In the genomic region with DNA sequence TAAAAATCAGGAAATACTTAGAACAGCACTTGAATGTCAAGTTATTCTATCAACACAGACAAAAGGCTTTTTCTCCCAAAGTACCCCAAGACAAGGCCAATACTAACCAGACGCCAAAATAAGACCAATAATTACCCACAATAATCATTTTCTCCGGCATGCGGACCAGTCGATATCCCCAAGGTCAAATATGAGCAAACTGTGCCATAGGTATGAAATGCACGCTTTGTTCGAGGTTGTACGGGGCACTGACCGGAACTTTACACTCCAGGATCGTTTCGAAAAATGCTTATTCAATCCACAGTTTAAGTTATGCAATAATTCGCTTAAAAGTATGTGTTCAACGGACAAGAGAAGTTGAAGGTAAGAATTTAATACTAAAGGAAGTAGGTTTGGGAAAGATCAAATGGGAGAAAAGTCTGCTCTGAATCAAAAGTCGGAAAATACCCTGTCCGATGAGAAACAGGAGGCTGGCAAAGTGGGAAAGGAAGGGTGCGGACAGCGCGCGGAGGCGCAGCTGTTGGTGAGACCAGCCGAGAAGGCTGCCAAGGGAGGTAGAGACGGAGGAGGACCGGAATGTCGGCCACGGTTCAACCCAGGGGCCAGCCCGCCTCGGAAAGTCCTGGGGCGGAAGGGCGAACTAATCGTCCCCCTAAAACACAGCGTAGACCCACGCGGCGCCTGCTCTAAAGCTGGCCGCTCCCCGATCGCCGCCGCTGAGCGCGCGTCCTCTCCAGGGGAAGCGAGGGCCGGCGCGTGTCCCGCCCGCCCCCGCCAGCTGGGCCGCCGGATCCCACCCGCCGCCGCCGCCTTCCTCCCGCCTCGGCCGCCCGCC, we compare ENCODE assay signal across 8 cellular contexts. TPM values are rescaled to one million over a fixed set of nuclear protein-coding genes. Genes with fewer than 3 reads are reported as not detected.
DNase-seq lines count a peak whose midpoint lies in the region; TF ChIP-seq lines count a peak whose summit lies in the region.

No MANE protein-coding gene starts in this region.

- H3K79me2 ChIP-seq in Loucy (ENCODE audit: insufficient read depth, low read length) (peaks cover 59% of the 10 kb centered on the region), SU-DHL-6 (ENCODE audit: insufficient read depth, low read length) (peaks cover 53% of the 10 kb centered on the region)

- H3K27me3 ChIP-seq in Loucy (ENCODE audit: insufficient read depth, low read length, poor library complexity, severe bottlenecking) (no peaks in the 10 kb centered on the region), SU-DHL-6 (ENCODE audit: low read length) (no peaks in the 10 kb centered on the region), vagina (no peaks in the 10 kb centered on the region)

- H4K20me1 ChIP-seq in Loucy (ENCODE audit: insufficient read depth, low read length, poor library complexity, severe bottlenecking) (peaks cover 57% of the 10 kb centered on the region), SU-DHL-6 (ENCODE audit: low read depth, low read length) (peaks cover 17% of the 10 kb centered on the region; the same call in 1 of the 2 replicates)

- no peak for TF ChIP-seq POLR2A in vagina (IDR thresholded peaks at IDR 0.05)

- peak overlapping the region; percentile 76 for H3K27ac ChIP-seq in HEK293 (ENCODE audit: extremely low read depth, low read depth, low read length)
- peak overlapping the region; percentile 79 for H3K27ac ChIP-seq in SU-DHL-6 (ENCODE audit: low read depth, low read length)
- H3K27ac ChIP-seq in vagina, result peak overlapping the region; percentile 95

- H3K9me2 ChIP-seq in Loucy (replicated peaks; ENCODE audit: low read depth, low read length), result no peaks in the 10 kb centered on the region
- H3K9me2 ChIP-seq in SU-DHL-6 (replicated peaks; ENCODE audit: insufficient read depth, low read length), result no peaks in the 10 kb centered on the region

- POLR2A ChIA-PET in HEK293 (lab: Yijun Ruan, JAX), result interaction anchor here (0.6 to 2.2 kb wide), 10 partner anchors 8 to 68 kb away, joined by 3 to 20 read pairs (median 4); partner anchors contain the start of gene CTBS

- H3K9ac ChIP-seq in Loucy (ENCODE audit: low read depth, low read length, poor library complexity, severe bottlenecking) (peak overlapping the region; percentile 94), SU-DHL-6 (ENCODE audit: low read length) (peak overlapping the region; percentile 69)

- peak overlapping the region; percentile 88 for H3K4me3 ChIP-seq in HEK293 (ENCODE audit: low read depth, low read length)
- H3K4me3 ChIP-seq in Loucy (ENCODE audit: low read length, poor library complexity, severe bottlenecking), result peak overlapping the region; percentile 96
- H3K4me3 ChIP-seq in SU-DHL-6 (ENCODE audit: insufficient read depth, low read length, poor library complexity, severe bottlenecking), result peak overlapping the region; percentile 85
- peak overlapping the region; percentile 69 for H3K4me3 ChIP-seq in epithelial cell of proximal tubule (ENCODE audit: low read depth, low read length)
- peak overlapping the region; percentile 62 to 90 for H3K4me3 ChIP-seq in vagina

- TF ChIP-seq CTCF in HEK293 (tag by site-specific recombination; IDR thresholded peaks at IDR 0.05), result no peak
- no peak for TF ChIP-seq CTCF in Loucy (conservative IDR thresholded peaks at IDR 0.05; ENCODE audit: low read length)
- TF ChIP-seq CTCF in SU-DHL-6 (IDR thresholded peaks at IDR 0.05; ENCODE audit: insufficient read depth, low read length, poor library complexity, severe bottlenecking), result no peak
- TF ChIP-seq CTCF in epithelial cell of proximal tubule (conservative IDR thresholded peaks at IDR 0.05; ENCODE audit: low read depth, low read length), result no peak
- no peak for TF ChIP-seq CTCF in vagina (IDR thresholded peaks at IDR 0.05)

- intact Hi-C loops in vagina (cut with DNase I), result loop anchor here (10.0 kb wide), 1 partner anchor 749 kb away; the partner anchor contains the start of gene C1orf52

- peak overlapping the region; percentile 88 for H2AFZ ChIP-seq in Loucy (ENCODE audit: low read length)
- peak overlapping the region; percentile 50 for H2AFZ ChIP-seq in SU-DHL-6 (ENCODE audit: low read depth, low read length, severe bottlenecking)

- H3F3A ChIP-seq in Loucy (ENCODE audit: low read depth), result peaks cover 7% of the 10 kb centered on the region
- H3F3A ChIP-seq in SU-DHL-6 (ENCODE audit: insufficient read depth), result peaks cover 19% of the 10 kb centered on the region

- H3K36me3 ChIP-seq in HEK293 (ENCODE audit: control insufficient read depth in 2 of 2, insufficient read depth in 1 of 2, low read length in 2 of 2) (peaks cover under 1 to 20% of the 10 kb centered on the region in 2 experiments; a peak in 2 of 3 replicates), Loucy (ENCODE audit: insufficient read depth, low read length) (peaks cover 9% of the 10 kb centered on the region), SU-DHL-6 (ENCODE audit: low read length) (peaks cover 13% of the 10 kb centered on the region; the same call in 1 of the 2 replicates), vagina (no peaks in the 10 kb centered on the region)

- H3K4me2 ChIP-seq in Loucy (ENCODE audit: low read depth, low read length, poor library complexity, severe bottlenecking) (peak overlapping the region; percentile 83), SU-DHL-6 (ENCODE audit: low read depth, low read length, poor library complexity, severe bottlenecking) (peak overlapping the region; percentile 75)

- H3K9me3 ChIP-seq in HEK293 (ENCODE audit: control insufficient read depth, insufficient read depth, low read depth, low read length), result no peaks in the 10 kb centered on the region
- H3K9me3 ChIP-seq in Loucy (ENCODE audit: insufficient read depth, low read depth, low read length), result peaks cover 2% of the 10 kb centered on the region; the same call in 1 of the 2 replicates
- no peaks in the 10 kb centered on the region for H3K9me3 ChIP-seq in SU-DHL-6 (ENCODE audit: insufficient read depth, low read length)
- H3K9me3 ChIP-seq in vagina, result no peaks in the 10 kb centered on the region

- CTCF ChIA-PET in HEK293 (lab: Yijun Ruan, JAX), result interaction anchor here (0.6 to 1.1 kb wide), 5 partner anchors 30 to 430 kb away, joined by 3 to 5 read pairs (median 3); partner anchors contain the start of gene CTBS

- peaks cover 5% of the 10 kb centered on the region; the same call in 1 of the 2 replicates for H3K4me1 ChIP-seq in HEK293 (ENCODE audit: control insufficient read depth, insufficient read depth, low read length)
- peaks cover 45% of the 10 kb centered on the region for H3K4me1 ChIP-seq in Loucy (ENCODE audit: insufficient read depth, low read length, poor library complexity, severe bottlenecking)
- peaks cover 37% of the 10 kb centered on the region for H3K4me1 ChIP-seq in vagina

- peak; percentile 17 for DNase-seq in 8988T
- peak; percentile 85 for DNase-seq in GM03348 (ENCODE audit: low spot score)
- DNase-seq in epithelial cell of proximal tubule (ENCODE audit: low read depth), result no peak
- peak; percentile 54 for DNase-seq in mucosa of gallbladder (ENCODE audit: low spot score)
- DNase-seq in vagina (ENCODE audit: extremely low spot score in 2 of 2), result no peak

TF ChIP-seq in HEK293, 187 proteins besides CTCF, POLR2A, EP300 and RAD21 (continues in another document):
- 0 out of 2 replicates have a peak, but pooled peaks have one; percentile 17 for TF ChIP-seq ZBTB7A (tag by site-specific recombination; IDR thresholded peaks at IDR 0.05; ENCODE audit: low read depth)
- no peak for TF ChIP-seq ZNF704 (tag by site-specific recombination; IDR thresholded peaks at IDR 0.05)
- no peak for TF ChIP-seq ZNF510 (tag by site-specific recombination; IDR thresholded peaks at IDR 0.05; ENCODE audit: insufficient replicate concordance)
- TF ChIP-seq ZNF24 (tag by site-specific recombination; IDR thresholded peaks at IDR 0.05), result peak; percentile 60; the same call in 1 of the 2 replicates
- no peak for TF ChIP-seq ZNF157 (tag by site-specific recombination; IDR thresholded peaks at IDR 0.05)
- TF ChIP-seq ZSCAN30 (tag by site-specific recombination; IDR thresholded peaks at IDR 0.05), result peak; percentile 62; the same call in 1 of the 2 replicates
- no peak; the same call in 1 of the 2 replicates for TF ChIP-seq KLF7 (tag by site-specific recombination; IDR thresholded peaks at IDR 0.05; ENCODE audit: borderline replicate concordance)
- peak; percentile 40; the same call in 1 of the 2 replicates for TF ChIP-seq ZNF341 (tag by site-specific recombination; IDR thresholded peaks at IDR 0.05; ENCODE audit: low read depth)
- no peak for TF ChIP-seq ZNF311 (tag by site-specific recombination; IDR thresholded peaks at IDR 0.05; ENCODE audit: borderline replicate concordance)
- no peak for TF ChIP-seq ZNF623 (tag by site-specific recombination; IDR thresholded peaks at IDR 0.05)
- no peak for TF ChIP-seq PATZ1 (tag by site-specific recombination; IDR thresholded peaks at IDR 0.05)
- no peak for TF ChIP-seq ZNF155 (tag by site-specific recombination; IDR thresholded peaks at IDR 0.05)

RNA-seq across cellular contexts. Expression of gene SPATA1, which starts 0.8 kb away (rescaled TPM):
- 0.23 TPM in 1 of 2 replicates, not detected in the other for total RNA-seq in epithelial cell of proximal tubule
- 2.2 TPM for total RNA-seq in mucosa of gallbladder
- 0.25 TPM for total RNA-seq in vagina

RNA-seq across cellular contexts. Expression of gene GNG5, which starts 1.0 kb away (rescaled TPM):
- 109 and 112 TPM in 2 replicates for total RNA-seq in epithelial cell of proximal tubule
- total RNA-seq in mucosa of gallbladder, result 93.2 TPM
- 95.3 TPM for total RNA-seq in vagina

RNA-seq across cellular contexts. Expression of gene RPF1, which starts 26.3 kb away (rescaled TPM):
- total RNA-seq in epithelial cell of proximal tubule, result 60.0 and 63.6 TPM in 2 replicates
- total RNA-seq in mucosa of gallbladder, result 22.4 TPM
- 23.8 TPM for total RNA-seq in vagina

Comparison
In these comparisons a context has a peak if more than half of its experiments do, and no peak if none do; other contexts are left out.
1. DNase-seq: peak in 8988T (single experiment), GM03348 (single experiment) and mucosa of gallbladder (single experiment); none in epithelial cell of proximal tubule (single experiment) and vagina (0 of 2).
2. Peak in every context shown above with its lines, with median percentiles within 50 percentile points of each other: H3K27ac ChIP-seq and H3K4me3 ChIP-seq.